In genomic region chr12:1644523-1645438, GRCh38 we compare ENCODE assay signal across 9 cellular contexts. TPM values are rescaled to one million over a fixed set of nuclear protein-coding genes. Genes with fewer than 3 reads are reported as not detected.
DNase-seq lines count a peak whose midpoint lies in the region; TF ChIP-seq lines count a peak whose summit lies in the region.
"Had no signal": no experiment of that assay in that cellular context is flagged by ENCODE, and none has a peak within 500 bp of the region (broad histone marks: within the 10 kb centered on the region; RNA-seq: fewer than 3 reads in every experiment).

No MANE protein-coding gene starts in this region.

- H3K36me3 Mint-ChIP-seq in mesothelial cell of epicardium: peaks cover 12% of the 10 kb centered on the region
- H3K36me3 Mint-ChIP-seq: CD4-positive, alpha-beta memory T cell had no signal

- TF ChIP-seq CTCF in choroid plexus epithelial cell (conservative IDR thresholded peaks at IDR 0.05; ENCODE audit: low read depth, low read length): no peak
- no peak for TF ChIP-seq CTCF in mesothelial cell of epicardium (IDR thresholded peaks at IDR 0.05; ENCODE audit: unreplicated experiment)

- no peaks in the 10 kb centered on the region for H3K9me3 Mint-ChIP-seq in mesothelial cell of epicardium
- H3K9me3 Mint-ChIP-seq: CD4-positive, alpha-beta memory T cell had no signal

- peak overlapping the region; percentile 59 for H3K27ac Mint-ChIP-seq in mesothelial cell of epicardium
- H3K27ac Mint-ChIP-seq: CD4-positive, alpha-beta memory T cell had no signal

- no peak overlapping the region for H3K4me3 ChIP-seq in choroid plexus epithelial cell (ENCODE audit: low read depth, low read length)

- DNase-seq in AG20443 (ENCODE audit: low spot score) (peak; percentile 90), NCI-H2171 (lab: John Stamatoyannopoulos, UW) (peak; percentile 96), choroid plexus epithelial cell (ENCODE audit: low read depth) (peak; percentile 87), mesothelial cell of epicardium (ENCODE audit: low spot score in 2 of 2, unreplicated experiment in 2 of 2) (peak in 1 of 2 experiments; percentile 73), SW480 (ENCODE audit: low spot score) (no peak), activated gamma-delta T cell (lab: John Stamatoyannopoulos, UW) (no peak)
- DNase-seq in activated CD4-positive, CD25-positive, alpha-beta regulatory T cell (lab: John Stamatoyannopoulos, UW): no peak
- no peak for DNase-seq in stimulated activated CD4-positive, alpha-beta T cell treated with anti-CD3 and anti-CD28 coated beads, Interleukin-4, amount 100 ng/mL, for 1 hour
- DNase-seq: CD4-positive, alpha-beta memory T cell had no signal

- H3K4me1 Mint-ChIP-seq in mesothelial cell of epicardium: peaks cover 35% of the 10 kb centered on the region
- H3K4me1 Mint-ChIP-seq: CD4-positive, alpha-beta memory T cell had no signal

- H3K4me3 Mint-ChIP-seq in mesothelial cell of epicardium: no peak overlapping the region
- H3K4me3 Mint-ChIP-seq: CD4-positive, alpha-beta memory T cell had no signal

- H3K27me3 Mint-ChIP-seq in mesothelial cell of epicardium (ENCODE audit: low read depth): peaks cover 9% of the 10 kb centered on the region

RNA-seq across cellular contexts. Expression of gene WNT5B, which starts 15.8 kb away (rescaled TPM):
- 54.4 to 58.3 TPM (median 56.2 TPM) in 3 replicates for total RNA-seq in mesothelial cell of epicardium

RNA-seq across cellular contexts. Expression of gene ADIPOR2, which starts 46.1 kb away (rescaled TPM):
- total RNA-seq in mesothelial cell of epicardium: 77.2 to 87.3 TPM (median 77.4 TPM) in 3 replicates

RNA-seq across cellular contexts. Expression of gene FBXL14, which starts 50.4 kb away (rescaled TPM):
- 14.1 to 14.8 TPM (median 14.3 TPM) in 3 replicates for total RNA-seq in mesothelial cell of epicardium

Comparison
In these comparisons a context has a peak if more than half of its experiments do, and no peak if none do; other contexts are left out.
1. DNase-seq: peak in AG20443 (single experiment), NCI-H2171 (single experiment) and choroid plexus epithelial cell (single experiment); none in activated CD4-positive, CD25-positive, alpha-beta regulatory T cell (0 of 4), SW480 (single experiment), activated gamma-delta T cell (single experiment) and stimulated activated CD4-positive, alpha-beta T cell treated with anti-CD3 and anti-CD28 coated beads, Interleukin-4, amount 100 ng/mL, for 1 hour (single experiment).